In genomic region chr6:46949662-46950280, GRCh38 we compare ENCODE assay signal across 19 cellular contexts. TPM values are rescaled to one million over a fixed set of nuclear protein-coding genes. Genes with fewer than 3 reads are reported as not detected.
DNase-seq lines count a peak whose midpoint lies in the region; ATAC-seq and TF ChIP-seq lines count a peak whose summit lies in the region.
"Had no signal": no experiment of that assay in that cellular context is flagged by ENCODE, and none has a peak within 500 bp of the region (broad histone marks: within the 10 kb centered on the region; RNA-seq: fewer than 3 reads in every experiment).

No MANE protein-coding gene starts in this region.

- DNase-seq in dermis blood vessel endothelial cell (peak; percentile 40), hepatocyte (ENCODE audit: low spot score) (no peak), progenitor cell of endocrine pancreas (ENCODE audit: low spot score, unreplicated experiment) (no peak), upper lobe of right lung (peak; percentile 82), putamen (ENCODE audit: low spot score) (no peak), GM23338 (ENCODE audit: low spot score) (no peak)
- DNase-seq in activated naive CD4-positive, alpha-beta T cell treated with anti-CD3 and anti-CD28 coated beads, Interleukin-2, amount 10 ng/mL, durations not matched to agents 7 days and 5 days = no peak
- DNase-seq: activated CD8-positive, alpha-beta memory T cell treated with anti-CD3 and anti-CD28 coated beads, Interleukin-2, amount 50 U/mL, for 48 hours; activated naive CD4-positive, alpha-beta T cell treated with anti-CD3 and anti-CD28 coated beads, Interleukin-2, amount 50 U/mL, for 16 hours; BE2C; GF-D8; KBM-7; NCI-H1417 treated with DMSO at 0.1 percent for 48 hours; NCI-H2227 treated with DMSO at 0.1 percent for 48 hours; occipital lobe had no signal

- H3K4me1 ChIP-seq in hepatocyte (ENCODE audit: insufficient read depth) (peaks cover 6% of the 10 kb centered on the region), upper lobe of right lung (peaks cover 45% of the 10 kb centered on the region), GM23338 (ENCODE audit: insufficient read depth) (no peaks in the 10 kb centered on the region)
- H3K4me1 ChIP-seq: BE2C had no signal

- peak; percentile 79 for ATAC-seq in upper lobe of right lung
- ATAC-seq in GM19023 (IDR thresholded peaks at IDR 0.05; ENCODE audit: unreplicated experiment) = no peak
- ATAC-seq in GM23338 = no peak

- H4K20me1 ChIP-seq in hepatocyte (ENCODE audit: insufficient read depth, poor library complexity, severe bottlenecking) (no peaks in the 10 kb centered on the region), GM23338 (replicated peaks; ENCODE audit: insufficient read depth) (no peaks in the 10 kb centered on the region)

- H3K4me1 Mint-ChIP-seq in progenitor cell of endocrine pancreas (ENCODE audit: low read depth) (no peaks in the 10 kb centered on the region), GM23338 (peaks cover 6% of the 10 kb centered on the region; the same call in 1 of the 3 replicates)
- H3K4me1 Mint-ChIP-seq in activated naive CD4-positive, alpha-beta T cell treated with anti-CD3 and anti-CD28 coated beads, Interleukin-2, amount 10 ng/mL, durations not matched to agents 7 days and 5 days = no peaks in the 10 kb centered on the region

- H3K9me3 ChIP-seq in hepatocyte (ENCODE audit: low read depth) (no peaks in the 10 kb centered on the region), upper lobe of right lung (no peaks in the 10 kb centered on the region)
- H3K9me3 ChIP-seq: BE2C, SJSA1 had no signal

- no peak overlapping the region for H3K27ac ChIP-seq in hepatocyte
- peak overlapping the region; percentile 80 for H3K27ac ChIP-seq in upper lobe of right lung
- no peak overlapping the region for H3K27ac ChIP-seq in GM23338 (ENCODE audit: low read depth)
- H3K27ac ChIP-seq: HL-60, SJSA1 had no signal

- H3K27me3 ChIP-seq in hepatocyte (no peaks in the 10 kb centered on the region), upper lobe of right lung (no peaks in the 10 kb centered on the region), GM23338 (ENCODE audit: insufficient read depth) (no peaks in the 10 kb centered on the region)
- H3K27me3 ChIP-seq: SJSA1 had no signal

- H3K36me3 Mint-ChIP-seq in progenitor cell of endocrine pancreas (ENCODE audit: insufficient read depth) (no peaks in the 10 kb centered on the region), GM23338 (ENCODE audit: low read depth) (no peaks in the 10 kb centered on the region)
- no peaks in the 10 kb centered on the region for H3K36me3 Mint-ChIP-seq in activated naive CD4-positive, alpha-beta T cell treated with anti-CD3 and anti-CD28 coated beads, Interleukin-2, amount 10 ng/mL, durations not matched to agents 7 days and 5 days

- peaks cover 22% of the 10 kb centered on the region for H3K27me3 Mint-ChIP-seq in progenitor cell of endocrine pancreas
- no peaks in the 10 kb centered on the region for H3K27me3 Mint-ChIP-seq in GM23338 (ENCODE audit: insufficient read depth, low read depth, poor library complexity)
- no peaks in the 10 kb centered on the region for H3K27me3 Mint-ChIP-seq in activated naive CD4-positive, alpha-beta T cell treated with anti-CD3 and anti-CD28 coated beads, Interleukin-2, amount 10 ng/mL, durations not matched to agents 7 days and 5 days

- no peak overlapping the region for H3K4me3 ChIP-seq in hepatocyte
- H3K4me3 ChIP-seq in upper lobe of right lung = no peak overlapping the region
- no peak overlapping the region for H3K4me3 ChIP-seq in GM23338
- H3K4me3 ChIP-seq: SJSA1 had no signal

- TF ChIP-seq CTCF in hepatocyte (IDR thresholded peaks at IDR 0.05; ENCODE audit: poor library complexity) (no peak), progenitor cell of endocrine pancreas (IDR thresholded peaks at IDR 0.05; ENCODE audit: unreplicated experiment) (no peak), upper lobe of right lung (IDR thresholded peaks at IDR 0.05) (no peak), GM23338 (conservative IDR thresholded peaks at IDR 0.05; ENCODE audit: low read depth in 2 of 2) (no peak)

- intact Hi-C loops in upper lobe of right lung (cut with DNase I) = no loop called here

- no peaks in the 10 kb centered on the region for H3F3A ChIP-seq in GM23338 (replicated peaks; ENCODE audit: low read depth)

- H3K27ac Mint-ChIP-seq in progenitor cell of endocrine pancreas (peak overlapping the region; percentile 55), GM23338 (no peak overlapping the region)
- H3K27ac Mint-ChIP-seq in activated naive CD4-positive, alpha-beta T cell treated with anti-CD3 and anti-CD28 coated beads, Interleukin-2, amount 10 ng/mL, durations not matched to agents 7 days and 5 days = no peak overlapping the region
- H3K27ac Mint-ChIP-seq: stimulated activated naive CD8-positive, alpha-beta T cell treated with anti-CD3 and anti-CD28 coated beads, Interleukin-15, Interleukin-2, amounts not matched to agents 100 ng/mL and 50 ng/mL, for 24 hours had no signal

- H3K79me2 ChIP-seq in hepatocyte (no peaks in the 10 kb centered on the region), GM23338 (replicated peaks; ENCODE audit: insufficient read depth) (no peaks in the 10 kb centered on the region)

- H2AFZ ChIP-seq in hepatocyte (no peak overlapping the region), GM23338 (no peak overlapping the region)

- CTCF ChIA-PET in activated naive CD4-positive, alpha-beta T cell treated with anti-CD3 and anti-CD28 coated beads, Interleukin-2, amount 10 ng/mL, durations not matched to agents 7 days and 5 days (lab: Charles Lee) = no interaction called here

- H3K9me3 Mint-ChIP-seq in progenitor cell of endocrine pancreas (ENCODE audit: low read depth) (no peaks in the 10 kb centered on the region), GM23338 (no peaks in the 10 kb centered on the region)
- H3K9me3 Mint-ChIP-seq in activated naive CD4-positive, alpha-beta T cell treated with anti-CD3 and anti-CD28 coated beads, Interleukin-2, amount 10 ng/mL, durations not matched to agents 7 days and 5 days = no peaks in the 10 kb centered on the region
- H3K9me3 Mint-ChIP-seq: stimulated activated naive CD8-positive, alpha-beta T cell treated with anti-CD3 and anti-CD28 coated beads, Interleukin-15, Interleukin-2, amounts not matched to agents 100 ng/mL and 50 ng/mL, for 24 hours had no signal

- H3K4me3 Mint-ChIP-seq in progenitor cell of endocrine pancreas (ENCODE audit: low read depth) (no peak overlapping the region), GM23338 (no peak overlapping the region)
- no peak overlapping the region for H3K4me3 Mint-ChIP-seq in activated naive CD4-positive, alpha-beta T cell treated with anti-CD3 and anti-CD28 coated beads, Interleukin-2, amount 10 ng/mL, durations not matched to agents 7 days and 5 days
- H3K4me3 Mint-ChIP-seq: stimulated activated naive CD8-positive, alpha-beta T cell treated with anti-CD3 and anti-CD28 coated beads, Interleukin-15, Interleukin-2, amounts not matched to agents 100 ng/mL and 50 ng/mL, for 24 hours had no signal

- H3K4me2 ChIP-seq in hepatocyte (peak overlapping the region; percentile 6), GM23338 (no peak overlapping the region)

- H3K9me2 ChIP-seq in hepatocyte (replicated peaks; ENCODE audit: insufficient read depth) (no peaks in the 10 kb centered on the region), GM23338 (ENCODE audit: insufficient read depth) (no peaks in the 10 kb centered on the region; the same call in 1 of the 2 replicates)

- 82% methylated on average over 7 of the region's 7 CpGs for WGBS in hepatocyte (ENCODE audit: low lambda C conversion rate, missing lambda C conversion rate)

- no peaks in the 10 kb centered on the region for H3K36me3 ChIP-seq in hepatocyte (replicated peaks; ENCODE audit: insufficient read depth, low read depth)
- no peaks in the 10 kb centered on the region for H3K36me3 ChIP-seq in upper lobe of right lung
- H3K36me3 ChIP-seq in GM23338 (ENCODE audit: insufficient read depth) = no peaks in the 10 kb centered on the region
- H3K36me3 ChIP-seq: BE2C, SJSA1 had no signal

RNA-seq across cellular contexts. Expression of gene ADGRF5, which starts 28.0 kb away (rescaled TPM):
- total RNA-seq in dermis blood vessel endothelial cell (140 and 211 TPM in 2 replicates), hepatocyte (1.8 and 2.0 TPM in 2 replicates), progenitor cell of endocrine pancreas (0.04 TPM in 1 of 2 replicates, not detected in the other), upper lobe of right lung (283 TPM)
- polyA plus RNA-seq in hepatocyte (0.70 and 1.0 TPM in 2 replicates), GM23338 (2016; fragmentation: Nextera tagmentation; extraction: Ambion mirVana) (not detected in 2 replicates)
- total RNA-seq in GM23338 (2014; rRNA removed; shearing (Covaris generic)) = not detected in 2 replicates
- total RNA-seq: SJSA1 had no signal

Comparison
In these comparisons a context has a peak if more than half of its experiments do, and no peak if none do; other contexts are left out.
1. DNase-seq: peak in dermis blood vessel endothelial cell (single experiment) and upper lobe of right lung (single experiment); none in hepatocyte (single experiment), progenitor cell of endocrine pancreas (single experiment), putamen (single experiment), GM23338 (single experiment) and activated naive CD4-positive, alpha-beta T cell treated with anti-CD3 and anti-CD28 coated beads, Interleukin-2, amount 10 ng/mL, durations not matched to agents 7 days and 5 days (single experiment).
2. RNA of gene ADGRF5, which starts 28.0 kb away (total RNA-seq): 283 TPM in upper lobe of right lung (single experiment) and 140 to 211 TPM in dermis blood vessel endothelial cell; 1.8 to 2.0 TPM in hepatocyte, 0.04 TPM in progenitor cell of endocrine pancreas and not detected in GM23338; every median in the first group is over 10 times any median in the second.